In the genomic region with DNA sequence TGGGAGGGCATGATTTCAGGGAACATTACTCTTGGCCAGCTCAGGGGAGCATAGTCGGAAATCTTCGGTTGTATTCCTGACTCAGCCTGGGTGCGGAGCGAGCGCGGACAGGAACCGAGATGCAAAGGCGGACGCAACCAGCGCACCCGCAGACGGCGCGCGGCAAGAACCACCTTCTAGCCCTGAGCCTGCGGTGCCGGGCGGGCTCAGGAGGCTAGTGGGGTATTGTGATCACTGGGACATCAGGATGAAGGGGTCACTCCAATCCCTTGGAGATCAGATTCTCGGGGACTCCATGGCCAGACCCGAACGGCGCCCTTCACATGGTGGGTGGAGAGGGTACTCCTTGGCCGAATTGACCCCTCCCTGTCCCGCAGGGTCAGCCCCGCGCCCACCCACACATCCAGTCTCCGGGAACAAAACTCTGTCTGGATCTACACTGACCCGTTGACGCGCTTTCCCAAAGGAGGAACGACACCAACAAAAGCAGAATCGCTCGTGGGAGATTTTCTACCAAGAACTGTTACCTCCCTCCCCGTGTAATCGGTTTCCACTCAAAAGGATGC, we compare ENCODE assay signal across 10 cellular contexts.
DNase-seq lines count a peak whose midpoint lies in the region; ATAC-seq, FAIRE-seq and TF ChIP-seq lines count a peak whose summit lies in the region.
"Had no signal": no experiment of that assay in that cellular context is flagged by ENCODE, and none has a peak within 500 bp of the region (broad histone marks: within the 10 kb centered on the region; RNA-seq: fewer than 3 reads in every experiment).

No MANE protein-coding gene starts in this region.

- no peak for ATAC-seq in HG02763 (IDR thresholded peaks at IDR 0.05; ENCODE audit: unreplicated experiment)
- ATAC-seq: T-helper 17 cell had no signal

- H3K4me3 ChIP-seq in ascending aorta (peak overlapping the region; percentile 51 to 57), iPS-20b (ENCODE audit: low read length) (peak overlapping the region; percentile 85), skeletal muscle satellite cell (ENCODE audit: low read length) (no peak overlapping the region)

- H3K4ac ChIP-seq in H9 (ENCODE audit: low read depth, low read length): no peak overlapping the region

- no peak overlapping the region for H2BK20ac ChIP-seq in H9 (ENCODE audit: low read depth, low read length, poor library complexity, severe bottlenecking)

- FAIRE-seq in GM19239 (lab: Jason Lieb, UNC): no peak

- CTCF ChIA-PET in activated naive CD4-positive, alpha-beta T cell treated with anti-CD3 and anti-CD28 coated beads, Interleukin-2, amount 10 ng/mL, durations not matched to agents 7 days and 5 days (lab: Charles Lee): no interaction called here

- H2BK5ac ChIP-seq in H9 (ENCODE audit: insufficient read length, low read length): no peak overlapping the region

- H4K20me1 ChIP-seq in H9 (ENCODE audit: control insufficient read depth, insufficient read depth, insufficient read length): no peaks in the 10 kb centered on the region

- no peak overlapping the region for H2AK5ac ChIP-seq in H9 (ENCODE audit: insufficient read length, low read length)

- H3K27me3 ChIP-seq in H9 (ENCODE audit: insufficient read depth, low read length): peaks cover 18% of the 10 kb centered on the region; the same call in 1 of the 2 replicates
- no peaks in the 10 kb centered on the region for H3K27me3 ChIP-seq in ascending aorta
- H3K27me3 ChIP-seq in iPS-20b (ENCODE audit: insufficient read depth, low read length): peaks cover 4% of the 10 kb centered on the region; the same call in 1 of the 2 replicates
- H3K27me3 ChIP-seq in skeletal muscle satellite cell (ENCODE audit: control insufficient read depth, insufficient read depth, low read length): no peaks in the 10 kb centered on the region

- H3K4me2 ChIP-seq in H9 (ENCODE audit: insufficient read depth, insufficient read length, low read length) (peak overlapping the region; percentile 77), skeletal muscle satellite cell (ENCODE audit: low read length) (peak overlapping the region; percentile 23)

- no peak overlapping the region for H2BK15ac ChIP-seq in H9 (ENCODE audit: low read depth, low read length)

- no peak overlapping the region for H3T11ph ChIP-seq in H9 (ENCODE audit: low read length)

- H3K18ac ChIP-seq in H9 (ENCODE audit: insufficient read length, low read depth, low read length): no peak overlapping the region

- no peak overlapping the region for H2AFZ ChIP-seq in H9 (ENCODE audit: low read length)

- no peaks in the 10 kb centered on the region for H3K36me3 ChIP-seq in ascending aorta
- H3K36me3 ChIP-seq in iPS-20b (ENCODE audit: insufficient read depth, low read depth, low read length): no peaks in the 10 kb centered on the region
- no peaks in the 10 kb centered on the region for H3K36me3 ChIP-seq in skeletal muscle satellite cell (ENCODE audit: insufficient read depth, low read length)

- peak overlapping the region; percentile 76 to 89 for H3K4me3 Mint-ChIP-seq in H9
- no peak overlapping the region for H3K4me3 Mint-ChIP-seq in activated naive CD4-positive, alpha-beta T cell treated with anti-CD3 and anti-CD28 coated beads, Interleukin-2, amount 10 ng/mL, durations not matched to agents 7 days and 5 days
- H3K4me3 Mint-ChIP-seq: T-helper 17 cell had no signal

- TF ChIP-seq CTCF in H9 (conservative IDR thresholded peaks at IDR 0.05) (no peak), ascending aorta (IDR thresholded peaks at IDR 0.05) (no peak)

- intact Hi-C loops in ascending aorta (cut with DNase I): no loop called here

- H3K23ac ChIP-seq in H9 (ENCODE audit: insufficient read length, low read depth, low read length): no peak overlapping the region

- no CpG with 5 or more reads among the region's 35 CpGs for WGBS in H9 (ENCODE audit: extremely low coverage, insufficient read length, low lambda C conversion rate)

- H2BK120ac ChIP-seq in H9 (ENCODE audit: low read depth, low read length, poor library complexity, severe bottlenecking): no peak overlapping the region

- no peak overlapping the region for H2BK12ac ChIP-seq in H9 (ENCODE audit: insufficient read length, low read depth, low read length)

- peak overlapping the region; percentile 68; the same call in 1 of the 2 replicates for H3K14ac ChIP-seq in H9 (ENCODE audit: insufficient read depth, low read length)

- no peaks in the 10 kb centered on the region; a peak in 1 of 7 replicates for H3K36me3 Mint-ChIP-seq in H9 (ENCODE audit: insufficient read depth in 1 of 3, low read depth in 3 of 3)
- no peaks in the 10 kb centered on the region for H3K36me3 Mint-ChIP-seq in activated naive CD4-positive, alpha-beta T cell treated with anti-CD3 and anti-CD28 coated beads, Interleukin-2, amount 10 ng/mL, durations not matched to agents 7 days and 5 days

- H3K79me2 ChIP-seq in H9 (ENCODE audit: insufficient read depth, low read length): no peaks in the 10 kb centered on the region

- no peaks in the 10 kb centered on the region for H3K79me1 ChIP-seq in H9 (ENCODE audit: insufficient read depth, low read depth, low read length, poor library complexity, severe bottlenecking)

- H3K27me3 Mint-ChIP-seq in H9 (ENCODE audit: low read depth): peaks cover 15% of the 10 kb centered on the region
- peaks cover 21% of the 10 kb centered on the region for H3K27me3 Mint-ChIP-seq in activated naive CD4-positive, alpha-beta T cell treated with anti-CD3 and anti-CD28 coated beads, Interleukin-2, amount 10 ng/mL, durations not matched to agents 7 days and 5 days

- H3K9me3 ChIP-seq in H9 (ENCODE audit: control insufficient read depth, low read depth, low read length): no peaks in the 10 kb centered on the region
- H3K9me3 ChIP-seq in ascending aorta: no peaks in the 10 kb centered on the region
- no peaks in the 10 kb centered on the region for H3K9me3 ChIP-seq in iPS-20b (ENCODE audit: insufficient read depth, low read depth, low read length)
- no peaks in the 10 kb centered on the region for H3K9me3 ChIP-seq in skeletal muscle satellite cell (replicated peaks; ENCODE audit: low read length)

- no peak overlapping the region for H4K5ac ChIP-seq in H9 (ENCODE audit: insufficient read length, low read depth, low read length)

- H3K4me1 ChIP-seq in H9 (ENCODE audit: insufficient read depth, low read length): no peaks in the 10 kb centered on the region
- H3K4me1 ChIP-seq in ascending aorta: peaks cover 0 to 5% of the 10 kb centered on the region in 2 donors
- H3K4me1 ChIP-seq in iPS-20b (ENCODE audit: insufficient read depth, low read length): peaks cover 2% of the 10 kb centered on the region; the same call in 1 of the 2 replicates
- no peaks in the 10 kb centered on the region for H3K4me1 ChIP-seq in skeletal muscle satellite cell (ENCODE audit: control insufficient read depth, insufficient read depth, low read length)

- H3K23me2 ChIP-seq in H9 (ENCODE audit: insufficient read length, low read depth, low read length, poor library complexity, severe bottlenecking): peaks cover 24% of the 10 kb centered on the region

- H3K9ac ChIP-seq in H9 (ENCODE audit: extremely low read depth, insufficient read length, low read length) (peak overlapping the region; percentile 20), iPS-20b (ENCODE audit: low read depth, low read length) (peak overlapping the region; percentile 76; the same call in 1 of the 2 replicates), skeletal muscle satellite cell (ENCODE audit: low read depth, low read length) (no peak overlapping the region)

- H4K91ac ChIP-seq in H9 (ENCODE audit: insufficient read length, low read depth, low read length): no peak overlapping the region

- H3K27ac ChIP-seq in H9 (ENCODE audit: insufficient read length, low read depth, low read length) (no peak overlapping the region), ascending aorta (no peak overlapping the region), iPS-20b (ENCODE audit: low read length) (no peak overlapping the region)

- H3K4me1 Mint-ChIP-seq in H9: peaks cover 10 to 17% of the 10 kb centered on the region in 2 experiments
- peaks cover 9% of the 10 kb centered on the region for H3K4me1 Mint-ChIP-seq in activated naive CD4-positive, alpha-beta T cell treated with anti-CD3 and anti-CD28 coated beads, Interleukin-2, amount 10 ng/mL, durations not matched to agents 7 days and 5 days
- H3K4me1 Mint-ChIP-seq: T-helper 17 cell had no signal

- 0 out of 7 replicates have a peak overlapping the region, but pooled peaks of 1 of the 3 experiments have one; percentile 12 for H3K27ac Mint-ChIP-seq in H9
- H3K27ac Mint-ChIP-seq in activated naive CD4-positive, alpha-beta T cell treated with anti-CD3 and anti-CD28 coated beads, Interleukin-2, amount 10 ng/mL, durations not matched to agents 7 days and 5 days: no peak overlapping the region
- H3K27ac Mint-ChIP-seq: T-helper 17 cell had no signal

- no peak overlapping the region for H3K56ac ChIP-seq in H9 (ENCODE audit: insufficient read length, low read depth, low read length)

- no peaks in the 10 kb centered on the region for H3K9me3 Mint-ChIP-seq in H9
- no peaks in the 10 kb centered on the region for H3K9me3 Mint-ChIP-seq in activated naive CD4-positive, alpha-beta T cell treated with anti-CD3 and anti-CD28 coated beads, Interleukin-2, amount 10 ng/mL, durations not matched to agents 7 days and 5 days

- H4K8ac ChIP-seq in H9 (replicated peaks; ENCODE audit: insufficient read length, low read depth, low read length): no peak overlapping the region

- DNase-seq in H9 (peak; percentile 51), ascending aorta (ENCODE audit: low spot score in 2 of 2) (no peak), epidermal melanocyte (ENCODE audit: insufficient read length, low spot score) (no peak), GM19239 (ENCODE audit: insufficient read length, low spot score) (no peak)
- DNase-seq in activated naive CD4-positive, alpha-beta T cell treated with anti-CD3 and anti-CD28 coated beads, Interleukin-2, amount 10 ng/mL, durations not matched to agents 7 days and 5 days: no peak
- DNase-seq: cerebellar nuclear complex, T-helper 17 cell had no signal
